ENCODE assay signal across 25 cellular contexts in genomic region chr2:46227674-46228289, GRCh38.
DNase-seq lines count a peak whose midpoint lies in the region; ATAC-seq, FAIRE-seq and TF ChIP-seq lines count a peak whose summit lies in the region.
"Had no signal": no experiment of that assay in that cellular context is flagged by ENCODE, and none has a peak within 500 bp of the region (broad histone marks: within the 10 kb centered on the region; RNA-seq: fewer than 3 reads in every experiment).

No MANE protein-coding gene starts in this region.

- H3K4me3 Mint-ChIP-seq in activated T-helper 17 cell treated with anti-CD3 and anti-CD28 coated beads, Interleukin-2, amount 50 U/mL, for 72 hours = no peak overlapping the region
- H3K4me3 Mint-ChIP-seq: B cell; CD4-positive, CD25-positive, alpha-beta regulatory T cell; CD8-positive, alpha-beta T cell; GM23338; HFFc6 had no signal

- TF ChIP-seq POLR2A in A549 (IDR thresholded peaks at IDR 0.05; ENCODE audit: low read length) = no peak

- ATAC-seq in A549 (no peak), left lung (peak; percentile 78), pancreas (peak in 3 of 4 donors; percentile 35 to 68 (median 51)), HG02852 (IDR thresholded peaks at IDR 0.05; ENCODE audit: unreplicated experiment) (no peak), GM21576 (IDR thresholded peaks at IDR 0.05; ENCODE audit: unreplicated experiment) (no peak), HG02885 (IDR thresholded peaks at IDR 0.05; ENCODE audit: poor library complexity, unreplicated experiment) (no peak)
- no peak for ATAC-seq in activated T-helper 17 cell treated with anti-CD3 and anti-CD28 coated beads, Interleukin-2, amount 50 U/mL, for 72 hours (replicated peaks)
- ATAC-seq: CD8-positive, alpha-beta T cell; GM12878; GM23338 had no signal

- TF ChIP-seq CTCF in A549 (IDR thresholded peaks at IDR 0.05) = no peak
- TF ChIP-seq CTCF in left lung (IDR thresholded peaks at IDR 0.05) = no peak
- no peak for TF ChIP-seq CTCF in pancreas (IDR thresholded peaks at IDR 0.05)

- POLR2A ChIA-PET in A549 (lab: Yijun Ruan, JAX) = interaction anchor here (4.8 kb wide), 1 partner anchor 70 kb away, joined by 22 read pairs; the partner anchor contains the start of gene EPAS1

- H3K4me1 ChIP-seq in A549 (peaks cover 60% of the 10 kb centered on the region), left lung (peaks cover 0 to 40% of the 10 kb centered on the region in 2 donors), pancreas (peaks cover 0 to 8% (median 0%) of the 10 kb centered on the region in 3 donors)
- H3K4me1 ChIP-seq: HAP-1 had no signal

- H3K27me3 ChIP-seq in left lung (no peaks in the 10 kb centered on the region), pancreas (no peaks in the 10 kb centered on the region)
- H3K27me3 ChIP-seq: BLaER1 had no signal

- 81% methylated on average over 7 of the region's 7 CpGs for WGBS in A549 (ENCODE audit: missing lambda C conversion rate)
- 25 to 41% methylated on average over 7 of the region's 7 CpGs for WGBS in pancreas, 2 donors

- H3K9me3 ChIP-seq in A549 (peaks cover 23% of the 10 kb centered on the region), left lung (no peaks in the 10 kb centered on the region), pancreas (no peaks in the 10 kb centered on the region)
- H3K9me3 ChIP-seq: Caco-2, HAP-1 had no signal

- no peaks in the 10 kb centered on the region for H3K36me3 Mint-ChIP-seq in activated T-helper 17 cell treated with anti-CD3 and anti-CD28 coated beads, Interleukin-2, amount 50 U/mL, for 72 hours (ENCODE audit: low read depth)
- H3K36me3 Mint-ChIP-seq: CD4-positive, CD25-positive, alpha-beta regulatory T cell; CD8-positive, alpha-beta T cell had no signal

- TF ChIP-seq RAD21 in A549 (conservative IDR thresholded peaks at IDR 0.05 in 1 of 2, IDR thresholded peaks at IDR 0.05 in 1 of 2) = no peak

- H3K9me3 Mint-ChIP-seq in activated T-helper 17 cell treated with anti-CD3 and anti-CD28 coated beads, Interleukin-2, amount 50 U/mL, for 72 hours = no peaks in the 10 kb centered on the region
- H3K9me3 Mint-ChIP-seq: HFFc6 had no signal

- CTCF ChIA-PET in A549 (lab: Yijun Ruan, JAX) = interaction anchor here (0.7 to 7.0 kb wide), 8 partner anchors 9 to 217 kb away, joined by 3 to 39 read pairs (median 17); no protein-coding TSS in a partner anchor

- TF ChIP-seq EP300 in A549 (IDR thresholded peaks at IDR 0.05) = no peak

- peaks cover 3% of the 10 kb centered on the region for H3K27me3 Mint-ChIP-seq in activated T-helper 17 cell treated with anti-CD3 and anti-CD28 coated beads, Interleukin-2, amount 50 U/mL, for 72 hours
- H3K27me3 Mint-ChIP-seq: CD4-positive, CD25-positive, alpha-beta regulatory T cell had no signal

- no peak overlapping the region for H3K4me3 ChIP-seq in A549
- H3K4me3 ChIP-seq in left lung = no peak overlapping the region
- H3K4me3 ChIP-seq in pancreas = no peak overlapping the region
- H3K4me3 ChIP-seq: BLaER1, GM12878, GM23338, HAP-1 had no signal

- peak overlapping the region; percentile 93 to 95 for H3K27ac ChIP-seq in A549
- H3K27ac ChIP-seq in left lung = no peak overlapping the region
- no peak overlapping the region for H3K27ac ChIP-seq in pancreas
- H3K27ac ChIP-seq: BLaER1, C4-2B had no signal

- intact Hi-C loops in left lung (cut with DNase I) (no loop called here), pancreas (cut with DNase I) (no loop called here)

- DNase-seq in A549 (ENCODE audit: low read depth in 1 of 2, low spot score in 1 of 2) (no peak), left lung (no peak), pancreas (no peak)
- no peak for DNase-seq in effector CD8-positive, alpha-beta T cell (lab: John Stamatoyannopoulos, UW)
- DNase-seq: Caco-2; CD4-positive, CD25-positive, alpha-beta regulatory T cell; CD8-positive, alpha-beta T cell; DMS 273 treated with DMSO at 0.1 percent for 48 hours; DMS79; EL; GDM1; HFFc6 had no signal

- FAIRE-seq in A549 (lab: Jason Lieb, UNC) = no peak
- no peak for FAIRE-seq in pancreas (lab: Jason Lieb, UNC)
- FAIRE-seq: D721Med, GM12878, GM19239, H54 had no signal

- H3K27ac Mint-ChIP-seq in activated T-helper 17 cell treated with anti-CD3 and anti-CD28 coated beads, Interleukin-2, amount 50 U/mL, for 72 hours = peak overlapping the region; percentile 29
- H3K27ac Mint-ChIP-seq: B cell; CD8-positive, alpha-beta T cell; HFFc6 had no signal

- H3K36me3 ChIP-seq in left lung (no peaks in the 10 kb centered on the region), pancreas (no peaks in the 10 kb centered on the region)
- H3K36me3 ChIP-seq: BLaER1, HAP-1 had no signal

- no peak overlapping the region for H3K4me2 ChIP-seq in A549
- H3K4me2 ChIP-seq: BLaER1, GM23338 had no signal

- H3K4me1 Mint-ChIP-seq in activated T-helper 17 cell treated with anti-CD3 and anti-CD28 coated beads, Interleukin-2, amount 50 U/mL, for 72 hours = peaks cover 38% of the 10 kb centered on the region

TF ChIP-seq in A549, 52 proteins besides CTCF, POLR2A, EP300 and RAD21:
- TF ChIP-seq CHD4 (IDR thresholded peaks at IDR 0.05; ENCODE audit: borderline replicate concordance) = no peak
- TF ChIP-seq CBX8 (IDR thresholded peaks at IDR 0.05) = no peak
- TF ChIP-seq ZNF302 (CRISPR knock-in tag; IDR thresholded peaks at IDR 0.05) = no peak
- no peak for TF ChIP-seq JUNB (IDR thresholded peaks at IDR 0.05)
- TF ChIP-seq PBX3 (IDR thresholded peaks at IDR 0.05) = no peak
- no peak for TF ChIP-seq RNF2 (IDR thresholded peaks at IDR 0.05; ENCODE audit: borderline replicate concordance, low read depth)
- no peak for TF ChIP-seq FOXS1 (CRISPR knock-in tag; IDR thresholded peaks at IDR 0.05)

Comparison
In these comparisons a context has a peak if more than half of its experiments do, and no peak if none do; other contexts are left out.
1. ATAC-seq: peak in left lung (single experiment) and pancreas (3 of 4); none in A549 (0 of 2), activated T-helper 17 cell treated with anti-CD3 and anti-CD28 coated beads, Interleukin-2, amount 50 U/mL, for 72 hours (single experiment), HG02852 (single experiment), GM21576 (single experiment) and HG02885 (single experiment).
2. H3K27ac ChIP-seq: peak in A549 (2 of 2); none in left lung (0 of 2) and pancreas (0 of 4).